Comparison of ENCODE assay signal across 10 cellular contexts in genomic region chr10:71887767-71888166, GRCh38. TPM values are rescaled to one million over a fixed set of nuclear protein-coding genes. Genes with fewer than 3 reads are reported as not detected.
DNase-seq lines count a peak whose midpoint lies in the region; ATAC-seq and TF ChIP-seq lines count a peak whose summit lies in the region.
"Had no signal": no experiment of that assay in that cellular context is flagged by ENCODE, and none has a peak within 500 bp of the region (broad histone marks: within the 10 kb centered on the region; RNA-seq: fewer than 3 reads in every experiment).

No MANE protein-coding gene starts in this region.

- no peak for TF ChIP-seq POLR2A in suprapubic skin (IDR thresholded peaks at IDR 0.05)

- H3K27me3 ChIP-seq in hepatocyte = no peaks in the 10 kb centered on the region
- no peaks in the 10 kb centered on the region for H3K27me3 ChIP-seq in suprapubic skin
- H3K27me3 ChIP-seq: pancreas had no signal

- peak overlapping the region; percentile 90 for H3K4me2 ChIP-seq in hepatocyte

- H4K20me1 ChIP-seq in hepatocyte (ENCODE audit: insufficient read depth, poor library complexity, severe bottlenecking) = no peaks in the 10 kb centered on the region

- no peak overlapping the region for H3K27ac Mint-ChIP-seq in activated T-cell treated with anti-CD3 and anti-CD28 coated beads, Interleukin-2, amount 50 U/mL, for 24 hours
- peak overlapping the region; percentile 88 for H3K27ac Mint-ChIP-seq in T-helper 17 cell

- WGBS in hepatocyte (ENCODE audit: low lambda C conversion rate, missing lambda C conversion rate) = 81% methylated on average over 5 of the region's 5 CpGs
- 78% methylated on average over 5 of the region's 5 CpGs for WGBS in suprapubic skin

- H3K9me3 ChIP-seq in T-helper 17 cell (ENCODE audit: control insufficient read depth, low read length, poor library complexity, severe bottlenecking) (no peaks in the 10 kb centered on the region), hepatocyte (ENCODE audit: low read depth) (no peaks in the 10 kb centered on the region), suprapubic skin (no peaks in the 10 kb centered on the region)
- H3K9me3 ChIP-seq: pancreas had no signal

- no peaks in the 10 kb centered on the region for H3K9me3 Mint-ChIP-seq in activated T-cell treated with anti-CD3 and anti-CD28 coated beads, Interleukin-2, amount 50 U/mL, for 24 hours

- no peak overlapping the region for H3K27ac ChIP-seq in hepatocyte
- peak overlapping the region; percentile 86 for H3K27ac ChIP-seq in suprapubic skin

- no peak for ATAC-seq in T-helper 17 cell

- H3K4me3 ChIP-seq in hepatocyte (no peak overlapping the region), suprapubic skin (peak overlapping the region; percentile 50)

- no peaks in the 10 kb centered on the region for H3K36me3 Mint-ChIP-seq in activated T-cell treated with anti-CD3 and anti-CD28 coated beads, Interleukin-2, amount 50 U/mL, for 24 hours (ENCODE audit: low read depth)
- no peaks in the 10 kb centered on the region for H3K36me3 Mint-ChIP-seq in T-helper 17 cell (ENCODE audit: low read depth)

- peak overlapping the region; percentile 77 for H3K4me3 Mint-ChIP-seq in activated T-cell treated with anti-CD3 and anti-CD28 coated beads, Interleukin-2, amount 50 U/mL, for 24 hours
- H3K4me3 Mint-ChIP-seq in T-helper 17 cell = peak overlapping the region; percentile 93

- H3K4me1 ChIP-seq in hepatocyte (ENCODE audit: insufficient read depth) (peaks cover 5% of the 10 kb centered on the region), suprapubic skin (peaks cover 30% of the 10 kb centered on the region)

- H2AFZ ChIP-seq in hepatocyte = no peak overlapping the region

- TF ChIP-seq CTCF in hepatocyte (IDR thresholded peaks at IDR 0.05; ENCODE audit: poor library complexity) (no peak), suprapubic skin (IDR thresholded peaks at IDR 0.05) (no peak)

- no peaks in the 10 kb centered on the region for H3K9me2 ChIP-seq in hepatocyte (replicated peaks; ENCODE audit: insufficient read depth)

- peaks cover 18% of the 10 kb centered on the region for H3K4me1 Mint-ChIP-seq in activated T-cell treated with anti-CD3 and anti-CD28 coated beads, Interleukin-2, amount 50 U/mL, for 24 hours (ENCODE audit: low read depth)
- peaks cover 12% of the 10 kb centered on the region for H3K4me1 Mint-ChIP-seq in T-helper 17 cell

- no peak for DNase-seq in activated T-cell treated with anti-CD3 and anti-CD28 coated beads, Interleukin-2, amount 50 U/mL, for 24 hours
- no peak for DNase-seq in activated T-cell treated with anti-CD3 and anti-CD28 coated beads, Interleukin-2, amount 50 U/mL, for 48 hours
- DNase-seq in T-helper 17 cell (no peak), hepatocyte (ENCODE audit: low spot score) (no peak), suprapubic skin (ENCODE audit: low spot score in 2 of 2) (no peak), NCI-H69 (lab: John Stamatoyannopoulos, UW) (no peak)
- no peak for DNase-seq in activated naive CD4-positive, alpha-beta T cell treated with Interleukin-2 at 50 U/mL for 16 hours
- DNase-seq in activated CD4-positive, CD25-positive, alpha-beta regulatory T cell treated with anti-CD3 and anti-CD28 coated beads, Interleukin-2, amount 50 U/mL, for 72 hours = no peak
- DNase-seq: NK-92 treated with Interleukin-12 subunit alpha and Interleukin-12 subunit beta, amount 100 ng/mL, for 24 hours had no signal

- no peak for TF ChIP-seq EP300 in suprapubic skin (IDR thresholded peaks at IDR 0.05)

- H3K79me2 ChIP-seq in hepatocyte = no peaks in the 10 kb centered on the region

- H3K36me3 ChIP-seq in hepatocyte (replicated peaks; ENCODE audit: insufficient read depth, low read depth) (no peaks in the 10 kb centered on the region), suprapubic skin (no peaks in the 10 kb centered on the region)
- H3K36me3 ChIP-seq: pancreas had no signal

- H3K27me3 Mint-ChIP-seq in activated T-cell treated with anti-CD3 and anti-CD28 coated beads, Interleukin-2, amount 50 U/mL, for 24 hours = peaks cover 17% of the 10 kb centered on the region
- H3K27me3 Mint-ChIP-seq in T-helper 17 cell = no peaks in the 10 kb centered on the region

RNA-seq across cellular contexts. Expression of gene PSAP, which starts 36.7 kb away (rescaled TPM):
- total RNA-seq in T-helper 17 cell (100 to 1,000 TPM; 225 to 235 TPM), hepatocyte (686 and 732 TPM in 2 replicates), suprapubic skin (100 to 1,000 TPM; 391 to 548 (median 468) TPM)
- polyA plus RNA-seq in hepatocyte = 954 and 987 TPM in 2 replicates
